ENCODE assay signal across 17 cellular contexts in genomic region chr20:62879275-62880146, GRCh38.
"Had no signal": no experiment of that assay in that cellular context is flagged by ENCODE, and none has a peak within 500 bp of the region (broad histone marks: within the 10 kb centered on the region; RNA-seq: fewer than 3 reads in every experiment).

No MANE protein-coding gene starts in this region.

- ATAC-seq: esophagus mucosa, T-cell had no signal

- H3K4me3 ChIP-seq: prostate gland, sigmoid colon, upper lobe of left lung had no signal

- H3K27me3 ChIP-seq: brain microvascular endothelial cell, sigmoid colon, upper lobe of left lung had no signal

- H3K4me1 ChIP-seq: prostate gland had no signal

- DNase-seq: activated CD4-positive, alpha-beta memory T cell treated with anti-CD3 and anti-CD28 coated beads, Interleukin-2, amount 10 ng/mL, durations not matched to agents 7 days and 5 days; activated gamma-delta T cell treated with Interleukin-2 at 50 U/mL for 16 hours; activated naive CD8-positive, alpha-beta T cell treated with anti-CD3 and anti-CD28 coated beads for 36 hours; activated T-cell treated with anti-CD3 and anti-CD28 coated beads, Interleukin-2, amount 50 U/mL, for 48 hours; brain microvascular endothelial cell; dermis blood vessel endothelial cell; glutamatergic neuron; kidney; naive B cell; nucleus accumbens; sigmoid colon; stimulated activated CD4-positive, alpha-beta T cell treated with anti-CD3 and anti-CD28 coated beads, Interleukin-2, amount 100 ng/mL, for 48 hours; T-cell; T1000 had no signal

- H3K27ac ChIP-seq: brain microvascular endothelial cell, prostate gland, sigmoid colon, upper lobe of left lung had no signal

- H3K9me3 ChIP-seq: prostate gland, sigmoid colon, upper lobe of left lung had no signal

- FAIRE-seq: kidney had no signal
